Comparison of ENCODE assay signal across 23 cellular contexts in genomic region chr7:40234666-40235065, GRCh38.
"Had no signal": no experiment of that assay in that cellular context is flagged by ENCODE, and none has a peak within 500 bp of the region (broad histone marks: within the 10 kb centered on the region; RNA-seq: fewer than 3 reads in every experiment).

No MANE protein-coding gene starts in this region.

- DNase-seq: activated CD4-positive, alpha-beta T cell treated with anti-CD3 and anti-CD28 coated beads, Interleukin-2, amount 50 U/mL, for 48 hours; activated gamma-delta T cell treated with Interleukin-2 at 50 U/mL for 16 hours; activated T-cell treated with anti-CD3 and anti-CD28 coated beads, Interleukin-2, amount 50 U/mL, for 24 hours; amniotic stem cell; aorta; brain microvascular endothelial cell; central memory CD4-positive, alpha-beta T cell; Kasumi-1; KBM-7; MG63; MV-4-11; NCI-H1092; NCI-H1436 treated with DMSO at 0.1 percent for 48 hours; NCI-H1694 treated with DMSO at 0.1 percent for 48 hours; NCI-H2029; NCI-H510A; NCI-H526; NCI-H748 treated with DMSO at 0.1 percent for 48 hours; OCI-M1; Right ventricle myocardium superior; SW 1271; T-helper 9 cell had no signal

- H3K9me3 ChIP-seq: MG63 had no signal

- H3K27ac ChIP-seq: brain microvascular endothelial cell had no signal

- ATAC-seq: activated naive CD4-positive, alpha-beta T cell treated with anti-CD3 and anti-CD28 coated beads, Interleukin-2, amount 50 U/mL, for 72 hours had no signal

- H3K27me3 ChIP-seq: brain microvascular endothelial cell, MG63 had no signal

- H3K4me3 ChIP-seq: MG63 had no signal

- H3K36me3 ChIP-seq: brain microvascular endothelial cell, MG63 had no signal
